In genomic region chr19:58388175-58388526, GRCh38 we compare ENCODE assay signal across 8 cellular contexts. TPM values are rescaled to one million over a fixed set of nuclear protein-coding genes. Genes with fewer than 3 reads are reported as not detected.
DNase-seq lines count a peak whose midpoint lies in the region; ATAC-seq and TF ChIP-seq lines count a peak whose summit lies in the region.

No MANE protein-coding gene starts in this region.

- H3K27me3 Mint-ChIP-seq in T-cell = no peaks in the 10 kb centered on the region

- H3K4me3 ChIP-seq in GM12875 (ENCODE audit: low read depth, low read length) = peak overlapping the region; percentile 65
- peak overlapping the region; percentile 72 to 99 (median 92) for H3K4me3 ChIP-seq in fibroblast of lung (replicated peaks in 1 of 4; ENCODE audit: control extremely low read depth in 1 of 4, insufficient read depth in 1 of 4, low read depth in 3 of 4, low read length in 4 of 4)
- H3K4me3 ChIP-seq in gastrocnemius medialis = peak overlapping the region; percentile 75 to 89 (median 78)

- peaks cover 24% of the 10 kb centered on the region for H3K36me3 Mint-ChIP-seq in T-cell

- H3K27me3 ChIP-seq in fibroblast of lung (ENCODE audit: control insufficient read depth, insufficient read depth, low read length) (no peaks in the 10 kb centered on the region), gastrocnemius medialis (no peaks in the 10 kb centered on the region)

- H4K20me1 ChIP-seq in fibroblast of lung (ENCODE audit: control insufficient read depth, extremely low read depth, insufficient read depth, low read length) = no peaks in the 10 kb centered on the region

- no peaks in the 10 kb centered on the region for H3K9me3 Mint-ChIP-seq in T-cell

- ATAC-seq in T-cell (replicated peaks in 1 of 4) = no peak
- no peak for ATAC-seq in gastrocnemius medialis
- ATAC-seq in GM21786 (IDR thresholded peaks at IDR 0.05; ENCODE audit: unreplicated experiment) = no peak

- POLR2A ChIA-PET in T-cell (lab: Charles Lee) = no interaction called here

- CTCF ChIA-PET in T-cell (lab: Charles Lee) = no interaction called here

- peaks cover 8% of the 10 kb centered on the region for H3K36me3 ChIP-seq in fibroblast of lung (ENCODE audit: control insufficient read depth, insufficient read depth, low read length)
- H3K36me3 ChIP-seq in gastrocnemius medialis = peaks cover 0 to 47% of the 10 kb centered on the region in 2 donors

- no peak for TF ChIP-seq POLR2A in gastrocnemius medialis (IDR thresholded peaks at IDR 0.05)

- peaks cover 43 to 48% (median 45%) of the 10 kb centered on the region in 3 donors for H3K4me1 Mint-ChIP-seq in T-cell

- peaks cover 38% of the 10 kb centered on the region for H3K79me2 ChIP-seq in fibroblast of lung (ENCODE audit: control insufficient read depth, insufficient read depth, low read length)

- DNase-seq in T-cell (no peak), fibroblast of lung (ENCODE audit: low read depth in 2 of 2) (no peak), gastrocnemius medialis (no peak), kidney glomerular epithelial cell (lab: John Stamatoyannopoulos, UW) (no peak), NCI-H128 (lab: John Stamatoyannopoulos, UW; ENCODE audit: unreplicated experiment) (no peak)
- no peak for DNase-seq in activated CD8-positive, alpha-beta memory T cell treated with anti-CD3 and anti-CD28 coated beads for 24 hours

- H3K4me3 Mint-ChIP-seq in T-cell = peak overlapping the region; percentile 92 to 93 (median 93)

- H3K27ac ChIP-seq in fibroblast of lung (ENCODE audit: insufficient read depth, low read length) (peak overlapping the region; percentile 89), gastrocnemius medialis (peak overlapping the region in 3 of 4 donors; percentile 95 to 99 (median 99))

- TF ChIP-seq CTCF in GM12875 (IDR thresholded peaks at IDR 0.05; ENCODE audit: borderline replicate concordance, insufficient read depth, low read depth, low read length) (no peak), fibroblast of lung (conservative IDR thresholded peaks at IDR 0.05 in 1 of 2, IDR thresholded peaks at IDR 0.05 in 1 of 2; ENCODE audit: low read depth in 1 of 2, low read length in 2 of 2) (no peak), gastrocnemius medialis (IDR thresholded peaks at IDR 0.05 in 4 of 5, conservative IDR thresholded peaks at IDR 0.05 in 1 of 5) (no peak)

- intact Hi-C loops in gastrocnemius medialis (cut with DNase I; ENCODE audit: low total_unique reads) = loop anchor here (1.0 to 5.0 kb wide), 2 partner anchors 79 to 83 kb away; partner anchors contain the start of genes ERVK3-1 and ZNF324

- H3K27ac Mint-ChIP-seq in T-cell = peak overlapping the region in 1 of 2 donors; percentile 55

- H3K4me2 ChIP-seq in fibroblast of lung (ENCODE audit: extremely low read depth, insufficient read depth, low read length) = peak overlapping the region; percentile 87

- H3K9me3 ChIP-seq in fibroblast of lung (ENCODE audit: control insufficient read depth, insufficient read depth, low read depth, low read length) = no peaks in the 10 kb centered on the region
- H3K9me3 ChIP-seq in gastrocnemius medialis = no peaks in the 10 kb centered on the region

- no peak overlapping the region for H3K9ac ChIP-seq in fibroblast of lung (ENCODE audit: insufficient read depth, low read length)

- H3K4me1 ChIP-seq in fibroblast of lung (ENCODE audit: control insufficient read depth, extremely low read depth, insufficient read depth, low read length) (peaks cover 11% of the 10 kb centered on the region), gastrocnemius medialis (peaks cover 28 to 30% of the 10 kb centered on the region in 2 donors)

- no peak overlapping the region for H2AFZ ChIP-seq in fibroblast of lung (ENCODE audit: low read length)

- in situ Hi-C loops in gastrocnemius medialis (cut with MboI; ENCODE audit: low sequenced_read_pairs in 4 of 4) = no loop called here

RNA-seq across cellular contexts. Expression of gene RPS5, which starts 1.1 kb away (rescaled TPM):
- total RNA-seq in T-cell (1,000 to 10,000 TPM; 1,332 to 1,813 (median 1,414) TPM), fibroblast of lung (2,126 and 2,800 TPM in 2 replicates), gastrocnemius medialis (1,000 to 10,000 TPM; 1,345 to 1,665 (median 1,438) TPM)
- 1,173 and 1,532 TPM in 2 replicates for polyA plus RNA-seq in fibroblast of lung
- 1,367 and 1,629 TPM in 2 replicates for polyA plus RNA-seq in fibroblast of lung (2012)
- polyA minus RNA-seq in fibroblast of lung (ENCODE audit: low replicate concordance) = 1,823 and 1,849 TPM in 2 replicates

RNA-seq across cellular contexts. Expression of gene RNF225, which starts 7.3 kb away (rescaled TPM):
- 1 to 10 TPM in 1 of 5 donors, under 1 TPM in 3, not detected in 1; 0.44 to 1.9 (median 0.51) TPM for total RNA-seq in T-cell
- under 0.01 TPM in 1 of 2 replicates, not detected in the other for total RNA-seq in fibroblast of lung
- not detected in 2 replicates for polyA plus RNA-seq in fibroblast of lung
- polyA plus RNA-seq in fibroblast of lung (2012) = not detected in 2 replicates
- polyA minus RNA-seq in fibroblast of lung (ENCODE audit: low replicate concordance) = not detected in 2 replicates
- total RNA-seq in gastrocnemius medialis = not detected

RNA-seq across cellular contexts. Expression of gene ZNF837, which starts 7.3 kb away (rescaled TPM):
- total RNA-seq in T-cell (1 to 10 TPM; 1.7 to 6.0 (median 5.0) TPM), fibroblast of lung (1.5 and 1.8 TPM in 2 replicates), gastrocnemius medialis (under 1 TPM in 2 of 4 donors, not detected in 2; 0.11 to 0.36 TPM)
- polyA plus RNA-seq in fibroblast of lung = 0.18 and 0.27 TPM in 2 replicates
- polyA plus RNA-seq in fibroblast of lung (2012) = 0.90 and 0.92 TPM in 2 replicates
- 0.35 TPM in 1 of 2 replicates, not detected in the other for polyA minus RNA-seq in fibroblast of lung (ENCODE audit: low replicate concordance)

RNA-seq across cellular contexts. Expression of gene ZNF584, which starts 20.3 kb away (rescaled TPM):
- total RNA-seq in T-cell (10 to 100 TPM in 2 of 5 donors, 1 to 10 TPM in 3; 4.3 to 13.3 (median 9.4) TPM), fibroblast of lung (16.9 and 18.8 TPM in 2 replicates), gastrocnemius medialis (10 to 100 TPM in 2 of 4 donors, 1 to 10 TPM in 2; 8.5 to 21.4 (median 10.2) TPM)
- 11.7 and 14.6 TPM in 2 replicates for polyA plus RNA-seq in fibroblast of lung
- polyA plus RNA-seq in fibroblast of lung (2012) = 9.6 and 12.0 TPM in 2 replicates
- 12.5 and 19.0 TPM in 2 replicates for polyA minus RNA-seq in fibroblast of lung (ENCODE audit: low replicate concordance)

RNA-seq across cellular contexts. Expression of gene ZNF497, which starts 25.6 kb away (rescaled TPM):
- total RNA-seq in T-cell (1 to 10 TPM in 4 of 5 donors, under 1 TPM in 1; 0.98 to 3.4 (median 2.2) TPM), fibroblast of lung (1.5 and 2.5 TPM in 2 replicates), gastrocnemius medialis (under 1 TPM in 3 of 4 donors, not detected in 1; 0.07 to 0.87 (median 0.36) TPM)
- polyA plus RNA-seq in fibroblast of lung = 0.03 and 0.05 TPM in 2 replicates
- 0.75 and 0.77 TPM in 2 replicates for polyA plus RNA-seq in fibroblast of lung (2012)
- polyA minus RNA-seq in fibroblast of lung (ENCODE audit: low replicate concordance) = not detected in 2 replicates
